In genomic region chr6:113980937-113981554, GRCh38 we compare ENCODE assay signal across 8 cellular contexts. TPM values are rescaled to one million over a fixed set of nuclear protein-coding genes. Genes with fewer than 3 reads are reported as not detected.
DNase-seq lines count a peak whose midpoint lies in the region; ATAC-seq, FAIRE-seq and TF ChIP-seq lines count a peak whose summit lies in the region.

No MANE protein-coding gene starts in this region.

- peaks cover 22% of the 10 kb centered on the region for H3K4me1 Mint-ChIP-seq in activated B cell treated with CpG ODN at 0.5 μM for 24 hours

- no peak overlapping the region for H3K27ac Mint-ChIP-seq in activated B cell treated with CpG ODN at 0.5 μM for 24 hours

- intact Hi-C loops in Right ventricle myocardium superior (cut with DNase I): no loop called here
- intact Hi-C loops in cardiac septum (cut with DNase I): no loop called here
- intact Hi-C loops in activated B cell treated with CpG ODN at 0.5 μM for 24 hours (cut with micrococcal nuclease): loop anchor here (2.0 to 10.0 kb wide), 2 partner anchors 16 to 324 kb away; no protein-coding TSS in a partner anchor
- intact Hi-C loops in HepG2 (cut with micrococcal nuclease; ENCODE audit: unreplicated experiment): loop anchor here (5.0 kb wide), 1 partner anchor 1566 kb away; no protein-coding TSS in a partner anchor
- intact Hi-C loops in uterus (cut with DNase I; ENCODE audit: low total_unique reads): no loop called here

- TF ChIP-seq CTCF in MM.1S (IDR thresholded peaks at IDR 0.05; ENCODE audit: low read length) (peak; percentile 55), activated B cell treated with CpG ODN at 0.5 μM for 24 hours (IDR thresholded peaks at IDR 0.05) (no peak), HepG2 (CRISPR knock-in tag; IDR thresholded peaks at IDR 0.05) (peak; percentile 70), uterus (IDR thresholded peaks at IDR 0.05) (peak in 2 of 4 experiments; percentile 17 to 32)

- TF ChIP-seq EP300 in HepG2 (IDR thresholded peaks at IDR 0.05; ENCODE audit: low read depth in 2 of 2, low read length in 2 of 2) (no peak), HepG2 (CRISPR knock-in tag; IDR thresholded peaks at IDR 0.05; ENCODE audit: borderline replicate concordance) (no peak)

- no peaks in the 10 kb centered on the region for H3K36me3 ChIP-seq in H7 (replicated peaks; ENCODE audit: control insufficient read depth, insufficient read depth, low read length)
- no peaks in the 10 kb centered on the region for H3K36me3 ChIP-seq in MM.1S (replicated peaks; ENCODE audit: insufficient read depth, low read length)
- H3K36me3 ChIP-seq in HepG2 (replicated peaks in 1 of 2; ENCODE audit: control insufficient read depth in 1 of 2, insufficient read depth in 2 of 2, low read length in 2 of 2): no peaks in the 10 kb centered on the region
- H3K36me3 ChIP-seq in uterus: no peaks in the 10 kb centered on the region

- no peak overlapping the region for H2AFZ ChIP-seq in MM.1S (ENCODE audit: low read length)
- no peak overlapping the region for H2AFZ ChIP-seq in HepG2 (ENCODE audit: low read length)

- no peaks in the 10 kb centered on the region for H3K9me2 ChIP-seq in MM.1S (replicated peaks; ENCODE audit: insufficient read depth, low read length)

- DNase-seq in Right ventricle myocardium superior: no peak
- no peak for DNase-seq in cardiac septum (ENCODE audit: low spot score)
- peak; percentile 64 for DNase-seq in H7
- peak; percentile 30 for DNase-seq in MM.1S
- no peak for DNase-seq in activated B cell treated with CpG ODN at 0.5 μM for 24 hours
- peak; percentile 45 for DNase-seq in HepG2 (ENCODE audit: low spot score)
- no peak for DNase-seq in uterus
- DNase-seq in globus pallidus (ENCODE audit: low spot score): no peak

- CTCF ChIA-PET in activated B cell treated with CpG ODN at 0.5 μM for 24 hours (lab: Charles Lee) (interaction anchor here (0.9 to 2.2 kb wide), 5 partner anchors 10 to 323 kb away, joined by 3 to 7 read pairs (median 5); no protein-coding TSS in a partner anchor), HepG2 (lab: Yijun Ruan, JAX; ENCODE audit: low intra/inter-chr PET ratio, low total read pairs) (no interaction called here)

- TF ChIP-seq RAD21 in HepG2 (CRISPR knock-in tag; IDR thresholded peaks at IDR 0.05): no peak; the same call in 1 of the 2 replicates

- ATAC-seq in Right ventricle myocardium superior (ENCODE audit: poor library complexity): peak; percentile 58
- peak; percentile 45 for ATAC-seq in activated B cell treated with CpG ODN at 0.5 μM for 24 hours (ENCODE audit: low read depth)
- ATAC-seq in HepG2: peak; percentile 99

- no peaks in the 10 kb centered on the region for H3F3A ChIP-seq in MM.1S (ENCODE audit: insufficient read depth, low read length)

- no peak overlapping the region for H3K4me3 Mint-ChIP-seq in activated B cell treated with CpG ODN at 0.5 μM for 24 hours

- H4K20me1 ChIP-seq in MM.1S (ENCODE audit: insufficient read depth, low read length): no peaks in the 10 kb centered on the region
- H4K20me1 ChIP-seq in HepG2 (ENCODE audit: insufficient read depth, low read length): no peaks in the 10 kb centered on the region

- POLR2A ChIA-PET in activated B cell treated with CpG ODN at 0.5 μM for 24 hours (lab: Charles Lee): interaction anchor here (1.0 kb wide), 1 partner anchor 10 kb away, joined by 6 read pairs; the partner anchor contains the start of gene HDAC2
- POLR2A ChIA-PET in HepG2 (lab: Yijun Ruan, JAX): interaction anchor here (1.4 kb wide), 1 partner anchor 9 kb away, joined by 3 read pairs; no protein-coding TSS in a partner anchor

- H3K27me3 Mint-ChIP-seq in activated B cell treated with CpG ODN at 0.5 μM for 24 hours: no peaks in the 10 kb centered on the region

- H3K4me2 ChIP-seq in MM.1S (ENCODE audit: low read depth, low read length) (no peak overlapping the region), HepG2 (ENCODE audit: low read depth, low read length) (no peak overlapping the region)

- H3K9me3 ChIP-seq in MM.1S (replicated peaks; ENCODE audit: insufficient read depth, low read length): no peaks in the 10 kb centered on the region
- no peaks in the 10 kb centered on the region for H3K9me3 ChIP-seq in HepG2 (ENCODE audit: low read length)
- no peaks in the 10 kb centered on the region for H3K9me3 ChIP-seq in uterus

- H3K79me2 ChIP-seq in MM.1S (ENCODE audit: low read length): no peaks in the 10 kb centered on the region
- no peaks in the 10 kb centered on the region for H3K79me2 ChIP-seq in HepG2 (ENCODE audit: insufficient read depth, low read length)

- H3K4me3 ChIP-seq in H7 (ENCODE audit: insufficient read depth, low read depth, low read length) (no peak overlapping the region), MM.1S (ENCODE audit: low read length) (no peak overlapping the region), HepG2 (replicated peaks in 1 of 3; ENCODE audit: insufficient read depth in 1 of 3, low read depth in 2 of 3, low read length in 3 of 3) (no peak overlapping the region), uterus (no peak overlapping the region)

- peaks cover 3% of the 10 kb centered on the region; the same call in 1 of the 2 replicates for H3K4me1 ChIP-seq in MM.1S (ENCODE audit: low read length)
- peaks cover 15% of the 10 kb centered on the region for H3K4me1 ChIP-seq in HepG2 (ENCODE audit: insufficient read depth, low read length)
- H3K4me1 ChIP-seq in uterus: no peaks in the 10 kb centered on the region

- BruUV-seq in HepG2 (replicated peaks; lab: Mats Ljungman, UMichigan): no TSS peak

- in situ Hi-C loops in HepG2 (cut with HindIII; ENCODE audit: extremely low pct_ligation_motif_present, low pct_unique_long_range_greater_than_20kb): loop anchor here (25.0 kb wide), 2 partner anchors 356 to 1906 kb away; partner anchors contain the start of gene HS3ST5

- H3K27me3 ChIP-seq in H7 (ENCODE audit: control insufficient read depth, insufficient read depth, low read length) (no peaks in the 10 kb centered on the region), MM.1S (replicated peaks; ENCODE audit: insufficient read depth, low read length) (no peaks in the 10 kb centered on the region), HepG2 (ENCODE audit: control insufficient read depth in 1 of 2, insufficient read depth in 2 of 2, low read length in 2 of 2) (no peaks in the 10 kb centered on the region), uterus (no peaks in the 10 kb centered on the region)

- TF ChIP-seq POLR2A in HepG2 (IDR thresholded peaks at IDR 0.05; ENCODE audit: insufficient read depth in 1 of 2, low read depth in 2 of 2, low read length in 2 of 2): no peak
- no peak for TF ChIP-seq POLR2A in uterus (IDR thresholded peaks at IDR 0.05)

- H3K9ac ChIP-seq in MM.1S (ENCODE audit: low read length) (no peak overlapping the region), HepG2 (ENCODE audit: insufficient read depth, low read depth, low read length) (no peak overlapping the region)

- H3K9me3 Mint-ChIP-seq in activated B cell treated with CpG ODN at 0.5 μM for 24 hours: no peaks in the 10 kb centered on the region

- no peak for FAIRE-seq in HepG2 (lab: Jason Lieb, UNC)

- 44% methylated on average over 4 of the region's 4 CpGs for WGBS in HepG2 (ENCODE audit: low lambda C conversion rate)

- no peak overlapping the region for H3K27ac ChIP-seq in MM.1S (ENCODE audit: low read length)
- no peak overlapping the region for H3K27ac ChIP-seq in HepG2 (ENCODE audit: extremely low read length, insufficient read depth, low read length)
- no peak overlapping the region for H3K27ac ChIP-seq in uterus

- no peaks in the 10 kb centered on the region for H3K36me3 Mint-ChIP-seq in activated B cell treated with CpG ODN at 0.5 μM for 24 hours (ENCODE audit: low read depth)

TF ChIP-seq in HepG2, 621 proteins besides CTCF, POLR2A, EP300 and RAD21 (continues in another document):
- TF ChIP-seq, protein P1, sequence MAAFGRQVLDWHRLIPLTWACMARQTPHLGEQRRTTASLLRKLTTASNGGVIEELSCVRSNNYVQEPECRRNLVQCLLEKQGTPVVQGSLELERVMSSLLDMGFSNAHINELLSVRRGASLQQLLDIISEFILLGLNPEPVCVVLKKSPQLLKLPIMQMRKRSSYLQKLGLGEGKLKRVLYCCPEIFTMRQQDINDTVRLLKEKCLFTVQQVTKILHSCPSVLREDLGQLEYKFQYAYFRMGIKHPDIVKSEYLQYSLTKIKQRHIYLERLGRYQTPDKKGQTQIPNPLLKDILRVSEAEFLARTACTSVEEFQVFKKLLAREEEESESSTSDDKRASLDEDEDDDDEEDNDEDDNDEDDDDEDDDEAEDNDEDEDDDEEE (CRISPR knock-in tag; IDR thresholded peaks at IDR 0.05): no peak
- TF ChIP-seq GATA4 (IDR thresholded peaks at IDR 0.05; ENCODE audit: borderline replicate concordance, low read depth) (no peak), ZNF674 (CRISPR knock-in tag; IDR thresholded peaks at IDR 0.05; ENCODE audit: low read depth) (no peak), ZKSCAN1 (IDR thresholded peaks at IDR 0.05; ENCODE audit: low read length) (no peak), STAG1 (CRISPR knock-in tag; IDR thresholded peaks at IDR 0.05) (peak; percentile 79)

RNA-seq across cellular contexts. Expression of gene HDAC2, which starts 10.1 kb away (rescaled TPM):
- 41.0 TPM for total RNA-seq in Right ventricle myocardium superior
- total RNA-seq in cardiac septum: 47.7 TPM
- 181 and 223 TPM in 2 replicates for total RNA-seq in H7 (2014; rRNA removed; shearing (Covaris generic))
- 60.0 and 68.4 TPM in 2 replicates for total RNA-seq in activated B cell treated with CpG ODN at 0.5 μM for 24 hours
- 99.6 and 170 TPM in 2 replicates for total RNA-seq in HepG2 (2016; rRNA removed; fragmentation: Illumina TruSeq; extraction: Trizol)
- total RNA-seq in HepG2 (2016; cell fraction: cytosol; rRNA removed; fragmentation: Illumina TruSeq; extraction: Trizol; ENCODE audit: low read depth): 13.4 and 18.2 TPM in 2 replicates
- total RNA-seq in HepG2 (2016; cell fraction: insoluble cytoplasmic fraction; rRNA removed; fragmentation: Illumina TruSeq; extraction: Trizol): 100 and 169 TPM in 2 replicates
- 32.7 and 41.5 TPM in 2 replicates for total RNA-seq in HepG2 (2016; cell fraction: membrane; rRNA removed; fragmentation: Illumina TruSeq; extraction: Trizol)
- total RNA-seq in HepG2 (2016; cell fraction: nucleus; rRNA removed; fragmentation: Illumina TruSeq; extraction: Trizol): 71.4 and 71.5 TPM in 2 replicates
- 72.0 and 114 TPM in 2 replicates for polyA plus RNA-seq in HepG2 (2011; rRNA removed)
- 55.6 and 87.9 TPM in 2 replicates for polyA plus RNA-seq in HepG2 (2011; cell fraction: cytosol; rRNA removed)
- polyA plus RNA-seq in HepG2 (2011; cell fraction: nucleus; rRNA removed): 32.5 and 37.3 TPM in 2 replicates
- 131 and 160 TPM in 2 replicates for polyA plus RNA-seq in HepG2 (2012)
- polyA plus RNA-seq in HepG2 (2016; cell fraction: cytosol; fragmentation: Illumina TruSeq; extraction: Trizol; ENCODE audit: low read depth): 12.6 TPM in 2 replicates
- polyA plus RNA-seq in HepG2 (2016; cell fraction: insoluble cytoplasmic fraction; fragmentation: Illumina TruSeq; extraction: Trizol; ENCODE audit: low read depth): 222 and 244 TPM in 2 replicates
- polyA plus RNA-seq in HepG2 (2016; cell fraction: membrane; fragmentation: Illumina TruSeq; extraction: Trizol; ENCODE audit: low read depth): 18.9 and 24.6 TPM in 2 replicates
- polyA plus RNA-seq in HepG2 (2016; cell fraction: nucleus; fragmentation: Illumina TruSeq; extraction: Trizol; ENCODE audit: insufficient read depth, low read depth): 110 and 116 TPM in 2 replicates
- polyA minus RNA-seq in HepG2 (2011; rRNA and poly(A)+ RNA removed; ENCODE audit: low replicate concordance): 74.4 and 82.8 TPM in 2 replicates
- 103 and 123 TPM in 2 replicates for polyA minus RNA-seq in HepG2 (2011; cell fraction: cytosol; rRNA and poly(A)+ RNA removed)
- 90.6 and 114 TPM in 2 replicates for polyA minus RNA-seq in HepG2 (2011; cell fraction: nucleus; rRNA and poly(A)+ RNA removed)
- 100 to 1,000 TPM in 2 of 4 donors, 10 to 100 TPM in 2; 33.8 to 190 (median 113) TPM for total RNA-seq in uterus

Comparison
In these comparisons a context has a peak if more than half of its experiments do, and no peak if none do; other contexts are left out.
1. ATAC-seq: peak in every context shown above with its lines; median percentile 99 in HepG2; 58 in Right ventricle myocardium superior; 45 in activated B cell treated with CpG ODN at 0.5 μM for 24 hours.
2. DNase-seq: peak in H7 (single experiment), MM.1S (single experiment) and HepG2 (single experiment); none in Right ventricle myocardium superior (single experiment), cardiac septum (single experiment), activated B cell treated with CpG ODN at 0.5 μM for 24 hours (single experiment), uterus (0 of 2) and globus pallidus (single experiment).
3. intact Hi-C loops: an anchor here in activated B cell treated with CpG ODN at 0.5 μM for 24 hours (2.0 to 10.0 kb wide) and HepG2 (5.0 kb wide); none called in Right ventricle myocardium superior, cardiac septum and uterus.